In genomic region chr2:10847008-10847407, GRCh38 we compare ENCODE assay signal across 14 cellular contexts.
"Had no signal": no experiment of that assay in that cellular context is flagged by ENCODE, and none has a peak within 500 bp of the region (broad histone marks: within the 10 kb centered on the region; RNA-seq: fewer than 3 reads in every experiment).

No MANE protein-coding gene starts in this region.

- H3K4me1 ChIP-seq: right lobe of liver had no signal

- H3K27me3 ChIP-seq: neural progenitor cell, right lobe of liver had no signal

- H3K4me3 ChIP-seq: neural progenitor cell, right lobe of liver, thoracic aorta had no signal

- H3K27ac ChIP-seq: brain microvascular endothelial cell, neural progenitor cell, parathyroid adenoma, right lobe of liver, thoracic aorta had no signal

- H3K9ac ChIP-seq: neural progenitor cell, parathyroid adenoma had no signal

- ATAC-seq: activated naive CD4-positive, alpha-beta T cell treated with anti-CD3 and anti-CD28 coated beads, Interleukin-2, amount 50 U/mL, for 72 hours; esophagus mucosa; SK-N-SH treated with all-trans-retinoic acid at 6 μM for 48 hours had no signal

- DNase-seq: activated effector memory CD4-positive, alpha-beta T cell treated with Interleukin-2 at 50 U/mL for 16 hours; activated T-cell treated with anti-CD3 and anti-CD28 coated beads, Interleukin-2, amount 50 U/mL, for 1 hour; brain microvascular endothelial cell; foreskin fibroblast; right lobe of liver; stimulated activated CD4-positive, alpha-beta T cell treated with anti-CD3 and anti-CD28 coated beads, Interleukin-12 subunit alpha, Interleukin-12 subunit beta, amount 100 ng/mL, for 4 hours; stimulated activated CD4-positive, alpha-beta T cell treated with anti-CD3 and anti-CD28 coated beads, Interleukin-2, amount 100 ng/mL, for 48 hours; stimulated activated naive CD4-positive, alpha-beta T cell treated with Interleukin-2 at 50 U/mL for 16 hours had no signal

- H3K36me3 ChIP-seq: brain microvascular endothelial cell, neural progenitor cell, right lobe of liver, thoracic aorta had no signal

- H3K9me3 ChIP-seq: right lobe of liver had no signal
